In the genomic region with DNA sequence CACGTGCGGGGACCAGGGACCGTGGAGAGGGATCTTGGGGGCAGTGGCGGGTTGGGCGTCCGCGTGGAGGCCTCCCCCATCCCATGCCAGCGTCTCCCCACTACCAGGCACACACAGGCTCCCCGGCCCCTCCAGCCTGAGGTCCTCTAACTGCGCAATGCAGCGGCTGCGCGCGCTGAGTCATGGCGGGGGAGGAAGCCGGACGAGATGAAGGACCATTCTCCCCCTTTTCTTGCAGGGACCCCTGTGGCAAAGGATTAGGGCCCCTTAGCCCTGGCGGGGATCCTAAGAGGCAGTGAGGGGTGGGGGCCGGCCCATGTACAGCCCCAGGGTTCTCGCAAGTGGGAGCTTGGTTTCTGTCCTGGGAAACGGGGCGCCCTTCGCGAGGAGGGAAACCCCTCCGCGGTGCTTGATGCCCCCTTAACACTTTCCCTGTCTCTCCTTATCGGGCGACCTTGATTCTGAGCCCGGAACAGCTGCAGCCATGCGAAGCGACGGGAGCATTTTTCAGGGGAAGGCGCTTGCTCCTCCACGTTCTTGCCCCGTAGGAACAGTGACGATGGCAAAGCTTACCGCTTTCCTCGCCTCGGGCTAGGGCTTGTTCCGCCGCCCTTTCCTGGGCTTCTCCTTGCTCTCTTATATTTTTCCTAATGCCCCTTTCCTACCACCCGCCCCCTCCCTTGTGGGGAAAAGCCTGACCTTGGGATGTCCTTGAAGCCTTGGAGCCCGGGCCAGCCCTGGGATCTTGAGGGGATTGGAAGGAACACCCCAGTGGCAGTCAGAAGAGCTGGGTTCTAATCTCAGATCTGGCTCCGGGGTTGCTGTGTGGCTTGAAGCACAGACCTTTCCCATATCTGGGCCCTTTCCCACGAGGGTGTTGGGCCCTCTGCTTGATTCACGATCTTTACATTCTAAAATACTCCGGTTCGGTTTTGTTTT, we compare ENCODE assay signal across 8 cellular contexts. TPM values are rescaled to one million over a fixed set of nuclear protein-coding genes. Genes with fewer than 3 reads are reported as not detected.
DNase-seq lines count a peak whose midpoint lies in the region; ATAC-seq and TF ChIP-seq lines count a peak whose summit lies in the region.

No MANE protein-coding gene starts in this region.

- peaks cover 32% of the 10 kb centered on the region for H3K4me1 Mint-ChIP-seq in activated CD4-positive, alpha-beta T cell treated with anti-CD3 and anti-CD28 coated beads for 36 hours

- H3K9me3 ChIP-seq in BE2C (no peaks in the 10 kb centered on the region), esophagus (ENCODE audit: control insufficient read depth in 2 of 2, insufficient read depth in 1 of 2, low read depth in 1 of 2, low read length in 1 of 2) (no peaks in the 10 kb centered on the region), neural cell (ENCODE audit: low read length) (no peaks in the 10 kb centered on the region)

- H3K4me3 ChIP-seq in BE2C (ENCODE audit: low read depth, low read length) (peak overlapping the region; percentile 85), esophagus (ENCODE audit: low read depth in 1 of 2, low read length in 2 of 2) (peak overlapping the region; percentile 92 to 100), neural cell (ENCODE audit: low read length) (peak overlapping the region; percentile 97)

- WGBS in esophagus, 2 donors, result 1% methylated on average over 44 to 48 of the region's 48 CpGs

- peak overlapping the region; percentile 82 for H3K4me2 ChIP-seq in neural cell (ENCODE audit: low read length)

- peak overlapping the region; percentile 95 for H3K9ac ChIP-seq in neural cell (ENCODE audit: low read length)

- CTCF ChIA-PET in activated CD4-positive, alpha-beta T cell treated with anti-CD3 and anti-CD28 coated beads for 36 hours (lab: Charles Lee), result interaction anchor here (0.5 to 1.4 kb wide), 9 partner anchors 9 to 105 kb away, joined by 3 to 8 read pairs (median 4); partner anchors contain the start of gene TBX6

- DNase-seq in BE2C (peak; percentile 32), SKM-1 treated with dmso at 0.1 percent for 144 hours (lab: John Stamatoyannopoulos, UW; ENCODE audit: unreplicated experiment) (no peak)
- peak; percentile 70 for DNase-seq in activated CD4-positive, alpha-beta T cell treated with anti-CD3 and anti-CD28 coated beads for 36 hours

- H3K4me3 Mint-ChIP-seq in activated CD4-positive, alpha-beta T cell treated with anti-CD3 and anti-CD28 coated beads for 36 hours, result peak overlapping the region; percentile 88

- no peaks in the 10 kb centered on the region for H3K9me2 ChIP-seq in neural cell (ENCODE audit: insufficient read depth, low read length)

- H2AFZ ChIP-seq in neural cell (ENCODE audit: low read depth, low read length), result peak overlapping the region; percentile 19

- H3K36me3 ChIP-seq in BE2C (peaks cover 56% of the 10 kb centered on the region), esophagus (ENCODE audit: control insufficient read depth in 2 of 2, insufficient read depth in 2 of 2, low read length in 1 of 2) (peaks cover 26 to 43% of the 10 kb centered on the region in 2 donors), neural cell (ENCODE audit: insufficient read depth, low read length) (no peaks in the 10 kb centered on the region)

- intact Hi-C loops in activated CD4-positive, alpha-beta T cell treated with anti-CD3 and anti-CD28 coated beads for 36 hours (cut with DNase I, micrococcal nuclease), result loop anchor here (1.0 to 10.0 kb wide), 24 partner anchors 9 to 1242 kb away; partner anchors contain the start of genes PPP4C (in 2 of the 2), ZNF771 (in 2 of the 2), CDIPT (in 1 of the 2) and CORO1A (in 1 of the 2)

- POLR2A ChIA-PET in activated CD4-positive, alpha-beta T cell treated with anti-CD3 and anti-CD28 coated beads for 36 hours (lab: Charles Lee), result interaction anchor here (0.6 to 2.1 kb wide), 12 partner anchors 10 to 593 kb away, joined by 3 to 8 read pairs (median 4); partner anchors contain the start of genes CORO1A, HIRIP3, PPP4C and YPEL3

- no peaks in the 10 kb centered on the region for H3K27me3 ChIP-seq in BE2C
- H3K27me3 ChIP-seq in esophagus (ENCODE audit: control insufficient read depth in 1 of 2, insufficient read depth in 2 of 2, low read length in 2 of 2), result no peaks in the 10 kb centered on the region
- H3K27me3 ChIP-seq in neural cell (ENCODE audit: insufficient read depth, low read depth, low read length), result no peaks in the 10 kb centered on the region

- peak overlapping the region; percentile 99 for H3K27ac Mint-ChIP-seq in activated CD4-positive, alpha-beta T cell treated with anti-CD3 and anti-CD28 coated beads for 36 hours

- ATAC-seq in HG02571 (IDR thresholded peaks at IDR 0.05; ENCODE audit: unreplicated experiment) (peak; percentile 2), HG02973 (IDR thresholded peaks at IDR 0.05; ENCODE audit: unreplicated experiment) (no peak), GM19035 (IDR thresholded peaks at IDR 0.05; ENCODE audit: unreplicated experiment) (no peak)
- ATAC-seq in activated CD4-positive, alpha-beta T cell treated with anti-CD3 and anti-CD28 coated beads for 36 hours, result no peak

- no peaks in the 10 kb centered on the region for H4K20me1 ChIP-seq in neural cell (ENCODE audit: insufficient read depth)

- peak overlapping the region; percentile 97 to 98 for H3K27ac ChIP-seq in esophagus (ENCODE audit: low read depth in 2 of 2, low read length in 1 of 2)
- peak overlapping the region; percentile 94 for H3K27ac ChIP-seq in neural cell (ENCODE audit: low read length)

- no peaks in the 10 kb centered on the region for H3F3A ChIP-seq in neural cell (ENCODE audit: insufficient read depth, low read length, poor library complexity, severe bottlenecking)

- H3K79me2 ChIP-seq in neural cell (replicated peaks; ENCODE audit: insufficient read depth, low read length), result peaks cover 11% of the 10 kb centered on the region

- peaks cover 6% of the 10 kb centered on the region; the same call in 1 of the 2 replicates for H3K4me1 ChIP-seq in BE2C
- H3K4me1 ChIP-seq in esophagus (ENCODE audit: control insufficient read depth in 2 of 2, insufficient read depth in 2 of 2, low read length in 1 of 2), result peaks cover 7 to 27% of the 10 kb centered on the region in 2 donors

- TF ChIP-seq EP300 in neural cell (conservative IDR thresholded peaks at IDR 0.05; ENCODE audit: poor library complexity, severe bottlenecking), result no peak

- no peaks in the 10 kb centered on the region for H3K27me3 Mint-ChIP-seq in activated CD4-positive, alpha-beta T cell treated with anti-CD3 and anti-CD28 coated beads for 36 hours

- TF ChIP-seq RAD21 in neural cell (conservative IDR thresholded peaks at IDR 0.05), result no peak

- H3K9me3 Mint-ChIP-seq in activated CD4-positive, alpha-beta T cell treated with anti-CD3 and anti-CD28 coated beads for 36 hours (ENCODE audit: low read depth), result no peaks in the 10 kb centered on the region

- peaks cover 64% of the 10 kb centered on the region for H3K36me3 Mint-ChIP-seq in activated CD4-positive, alpha-beta T cell treated with anti-CD3 and anti-CD28 coated beads for 36 hours (ENCODE audit: low read depth)

- TF ChIP-seq CTCF in BE2C (IDR thresholded peaks at IDR 0.05; ENCODE audit: low read depth, low read length) (no peak), neural cell (IDR thresholded peaks at IDR 0.05; ENCODE audit: poor library complexity, severe bottlenecking) (no peak)

TF ChIP-seq in neural cell, 6 proteins besides CTCF, POLR2A, EP300 and RAD21 (continues in another document):
- TF ChIP-seq TAF1 (IDR thresholded peaks at IDR 0.05; ENCODE audit: low read depth) (no peak), POLR2AphosphoS5 (IDR thresholded peaks at IDR 0.05) (no peak), EZH2 (IDR thresholded peaks at IDR 0.05; ENCODE audit: borderline replicate concordance, insufficient read depth, low read length, poor library complexity, severe bottlenecking) (no peak), SMC3 (conservative IDR thresholded peaks at IDR 0.05; ENCODE audit: poor library complexity) (no peak), MXI1 (conservative IDR thresholded peaks at IDR 0.05; ENCODE audit: poor library complexity, severe bottlenecking) (no peak)

RNA-seq across cellular contexts. Expression of gene ALDOA, which starts 0.7 kb away (rescaled TPM):
- 2,114 TPM for polyA plus RNA-seq in BE2C (2012; ENCODE audit: insufficient read depth, insufficient read length, low read depth)
- 1,000 to 10,000 TPM; 2,482 to 3,644 TPM for total RNA-seq in activated CD4-positive, alpha-beta T cell treated with anti-CD3 and anti-CD28 coated beads for 36 hours
- polyA plus RNA-seq in esophagus (1,000 to 10,000 TPM; 1,266 to 1,398 TPM), neural cell (59.3 and 71.3 TPM in 2 replicates)
- polyA minus RNA-seq in neural cell, result 51.3 and 54.3 TPM in 2 replicates

RNA-seq across cellular contexts. Expression of gene PPP4C, which starts 9.6 kb away (rescaled TPM):
- polyA plus RNA-seq in BE2C (2012; ENCODE audit: insufficient read depth, insufficient read length, low read depth), result 317 TPM
- 100 to 1,000 TPM; 106 to 113 TPM for total RNA-seq in activated CD4-positive, alpha-beta T cell treated with anti-CD3 and anti-CD28 coated beads for 36 hours
- polyA plus RNA-seq in esophagus, result 100 to 1,000 TPM; 113 TPM
- 173 and 184 TPM in 2 replicates for polyA plus RNA-seq in neural cell
- 122 and 159 TPM in 2 replicates for polyA minus RNA-seq in neural cell

RNA-seq across cellular contexts. Expression of gene TBX6, which starts 25.5 kb away (rescaled TPM):
- polyA plus RNA-seq in BE2C (2012; ENCODE audit: insufficient read depth, insufficient read length, low read depth), result 2.1 TPM
- 1 to 10 TPM; 2.7 to 3.0 TPM for total RNA-seq in activated CD4-positive, alpha-beta T cell treated with anti-CD3 and anti-CD28 coated beads for 36 hours
- polyA plus RNA-seq in esophagus, result 10 to 100 TPM in 1 of 2 donors, 1 to 10 TPM in 1; 6.2 to 15.8 TPM
- polyA plus RNA-seq in neural cell, result not detected in 2 replicates
- polyA minus RNA-seq in neural cell, result not detected in 2 replicates

RNA-seq across cellular contexts. Expression of gene YPEL3, which starts 29.8 kb away (rescaled TPM):
- polyA plus RNA-seq in BE2C (2012; ENCODE audit: insufficient read depth, insufficient read length, low read depth), result 28.8 TPM
- 10 to 100 TPM; 17.4 to 19.1 TPM for total RNA-seq in activated CD4-positive, alpha-beta T cell treated with anti-CD3 and anti-CD28 coated beads for 36 hours
- polyA plus RNA-seq in esophagus (100 to 1,000 TPM in 1 of 2 donors, 10 to 100 TPM in 1; 73.6 to 183 TPM), neural cell (76.9 and 90.1 TPM in 2 replicates)
- polyA minus RNA-seq in neural cell, result 22.4 and 26.4 TPM in 2 replicates

RNA-seq across cellular contexts. Expression of gene TLCD3B, which starts 35.1 kb away (rescaled TPM):
- 196 TPM for polyA plus RNA-seq in BE2C (2012; ENCODE audit: insufficient read depth, insufficient read length, low read depth)
- 1 to 10 TPM; 3.7 to 4.0 TPM for total RNA-seq in activated CD4-positive, alpha-beta T cell treated with anti-CD3 and anti-CD28 coated beads for 36 hours
- polyA plus RNA-seq in esophagus, result under 1 TPM; 0.04 to 0.16 TPM
- polyA plus RNA-seq in neural cell, result 18.9 and 21.7 TPM in 2 replicates
- 18.5 and 21.4 TPM in 2 replicates for polyA minus RNA-seq in neural cell

Comparison
In these comparisons a context has a peak if more than half of its experiments do, and no peak if none do; other contexts are left out.
1. RNA of gene ALDOA, which starts 0.7 kb away (polyA plus RNA-seq): 1,266 to 1,398 TPM in esophagus; 59.3 to 71.3 TPM in neural cell; every median in the first group is over 10 times any median in the second.
2. Peak in every context shown above with its lines, with median percentiles within 50 percentile points of each other: H3K4me3 ChIP-seq.